In genomic region chr7:6482743-6483119, GRCh38 we compare ENCODE assay signal across 1 cellular context.
TF ChIP-seq lines count a peak whose summit lies in the region.

No MANE protein-coding gene starts in this region.

TF ChIP-seq in H1, 55 proteins besides CTCF, POLR2A, EP300 and RAD21:
- no peak for TF ChIP-seq CBX8 (IDR thresholded peaks at IDR 0.05; ENCODE audit: borderline replicate concordance, low read depth, low read length)
- no peak for TF ChIP-seq JUND (IDR thresholded peaks at IDR 0.05; ENCODE audit: low read length)
- TF ChIP-seq SIX5 (IDR thresholded peaks at IDR 0.05; ENCODE audit: low read depth, low read length): no peak
- TF ChIP-seq, protein P1, sequence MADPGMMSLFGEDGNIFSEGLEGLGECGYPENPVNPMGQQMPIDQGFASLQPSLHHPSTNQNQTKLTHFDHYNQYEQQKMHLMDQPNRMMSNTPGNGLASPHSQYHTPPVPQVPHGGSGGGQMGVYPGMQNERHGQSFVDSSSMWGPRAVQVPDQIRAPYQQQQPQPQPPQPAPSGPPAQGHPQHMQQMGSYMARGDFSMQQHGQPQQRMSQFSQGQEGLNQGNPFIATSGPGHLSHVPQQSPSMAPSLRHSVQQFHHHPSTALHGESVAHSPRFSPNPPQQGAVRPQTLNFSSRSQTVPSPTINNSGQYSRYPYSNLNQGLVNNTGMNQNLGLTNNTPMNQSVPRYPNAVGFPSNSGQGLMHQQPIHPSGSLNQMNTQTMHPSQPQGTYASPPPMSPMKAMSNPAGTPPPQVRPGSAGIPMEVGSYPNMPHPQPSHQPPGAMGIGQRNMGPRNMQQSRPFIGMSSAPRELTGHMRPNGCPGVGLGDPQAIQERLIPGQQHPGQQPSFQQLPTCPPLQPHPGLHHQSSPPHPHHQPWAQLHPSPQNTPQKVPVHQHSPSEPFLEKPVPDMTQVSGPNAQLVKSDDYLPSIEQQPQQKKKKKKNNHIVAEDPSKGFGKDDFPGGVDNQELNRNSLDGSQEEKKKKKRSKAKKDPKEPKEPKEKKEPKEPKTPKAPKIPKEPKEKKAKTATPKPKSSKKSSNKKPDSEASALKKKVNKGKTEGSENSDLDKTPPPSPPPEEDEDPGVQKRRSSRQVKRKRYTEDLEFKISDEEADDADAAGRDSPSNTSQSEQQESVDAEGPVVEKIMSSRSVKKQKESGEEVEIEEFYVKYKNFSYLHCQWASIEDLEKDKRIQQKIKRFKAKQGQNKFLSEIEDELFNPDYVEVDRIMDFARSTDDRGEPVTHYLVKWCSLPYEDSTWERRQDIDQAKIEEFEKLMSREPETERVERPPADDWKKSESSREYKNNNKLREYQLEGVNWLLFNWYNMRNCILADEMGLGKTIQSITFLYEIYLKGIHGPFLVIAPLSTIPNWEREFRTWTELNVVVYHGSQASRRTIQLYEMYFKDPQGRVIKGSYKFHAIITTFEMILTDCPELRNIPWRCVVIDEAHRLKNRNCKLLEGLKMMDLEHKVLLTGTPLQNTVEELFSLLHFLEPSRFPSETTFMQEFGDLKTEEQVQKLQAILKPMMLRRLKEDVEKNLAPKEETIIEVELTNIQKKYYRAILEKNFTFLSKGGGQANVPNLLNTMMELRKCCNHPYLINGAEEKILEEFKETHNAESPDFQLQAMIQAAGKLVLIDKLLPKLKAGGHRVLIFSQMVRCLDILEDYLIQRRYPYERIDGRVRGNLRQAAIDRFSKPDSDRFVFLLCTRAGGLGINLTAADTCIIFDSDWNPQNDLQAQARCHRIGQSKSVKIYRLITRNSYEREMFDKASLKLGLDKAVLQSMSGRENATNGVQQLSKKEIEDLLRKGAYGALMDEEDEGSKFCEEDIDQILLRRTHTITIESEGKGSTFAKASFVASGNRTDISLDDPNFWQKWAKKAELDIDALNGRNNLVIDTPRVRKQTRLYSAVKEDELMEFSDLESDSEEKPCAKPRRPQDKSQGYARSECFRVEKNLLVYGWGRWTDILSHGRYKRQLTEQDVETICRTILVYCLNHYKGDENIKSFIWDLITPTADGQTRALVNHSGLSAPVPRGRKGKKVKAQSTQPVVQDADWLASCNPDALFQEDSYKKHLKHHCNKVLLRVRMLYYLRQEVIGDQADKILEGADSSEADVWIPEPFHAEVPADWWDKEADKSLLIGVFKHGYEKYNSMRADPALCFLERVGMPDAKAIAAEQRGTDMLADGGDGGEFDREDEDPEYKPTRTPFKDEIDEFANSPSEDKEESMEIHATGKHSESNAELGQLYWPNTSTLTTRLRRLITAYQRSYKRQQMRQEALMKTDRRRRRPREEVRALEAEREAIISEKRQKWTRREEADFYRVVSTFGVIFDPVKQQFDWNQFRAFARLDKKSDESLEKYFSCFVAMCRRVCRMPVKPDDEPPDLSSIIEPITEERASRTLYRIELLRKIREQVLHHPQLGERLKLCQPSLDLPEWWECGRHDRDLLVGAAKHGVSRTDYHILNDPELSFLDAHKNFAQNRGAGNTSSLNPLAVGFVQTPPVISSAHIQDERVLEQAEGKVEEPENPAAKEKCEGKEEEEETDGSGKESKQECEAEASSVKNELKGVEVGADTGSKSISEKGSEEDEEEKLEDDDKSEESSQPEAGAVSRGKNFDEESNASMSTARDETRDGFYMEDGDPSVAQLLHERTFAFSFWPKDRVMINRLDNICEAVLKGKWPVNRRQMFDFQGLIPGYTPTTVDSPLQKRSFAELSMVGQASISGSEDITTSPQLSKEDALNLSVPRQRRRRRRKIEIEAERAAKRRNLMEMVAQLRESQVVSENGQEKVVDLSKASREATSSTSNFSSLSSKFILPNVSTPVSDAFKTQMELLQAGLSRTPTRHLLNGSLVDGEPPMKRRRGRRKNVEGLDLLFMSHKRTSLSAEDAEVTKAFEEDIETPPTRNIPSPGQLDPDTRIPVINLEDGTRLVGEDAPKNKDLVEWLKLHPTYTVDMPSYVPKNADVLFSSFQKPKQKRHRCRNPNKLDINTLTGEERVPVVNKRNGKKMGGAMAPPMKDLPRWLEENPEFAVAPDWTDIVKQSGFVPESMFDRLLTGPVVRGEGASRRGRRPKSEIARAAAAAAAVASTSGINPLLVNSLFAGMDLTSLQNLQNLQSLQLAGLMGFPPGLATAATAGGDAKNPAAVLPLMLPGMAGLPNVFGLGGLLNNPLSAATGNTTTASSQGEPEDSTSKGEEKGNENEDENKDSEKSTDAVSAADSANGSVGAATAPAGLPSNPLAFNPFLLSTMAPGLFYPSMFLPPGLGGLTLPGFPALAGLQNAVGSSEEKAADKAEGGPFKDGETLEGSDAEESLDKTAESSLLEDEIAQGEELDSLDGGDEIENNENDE (IDR thresholded peaks at IDR 0.05; ENCODE audit: insufficient replicate concordance, low read length): no peak
- TF ChIP-seq, protein P2, sequence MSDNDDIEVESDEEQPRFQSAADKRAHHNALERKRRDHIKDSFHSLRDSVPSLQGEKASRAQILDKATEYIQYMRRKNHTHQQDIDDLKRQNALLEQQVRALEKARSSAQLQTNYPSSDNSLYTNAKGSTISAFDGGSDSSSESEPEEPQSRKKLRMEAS (IDR thresholded peaks at IDR 0.05): no peak
- TF ChIP-seq TAF7 (optimal IDR thresholded peaks at IDR 0.05; ENCODE audit: borderline replicate concordance, low read depth, low read length): no peak
- TF ChIP-seq NRF1 (IDR thresholded peaks at IDR 0.05; ENCODE audit: low read depth, low read length): no peak
- no peak for TF ChIP-seq GTF2F1 (IDR thresholded peaks at IDR 0.05; ENCODE audit: borderline replicate concordance, low read depth, low read length)
